13 cellular contexts compared by ENCODE assay signal in the genomic region with DNA sequence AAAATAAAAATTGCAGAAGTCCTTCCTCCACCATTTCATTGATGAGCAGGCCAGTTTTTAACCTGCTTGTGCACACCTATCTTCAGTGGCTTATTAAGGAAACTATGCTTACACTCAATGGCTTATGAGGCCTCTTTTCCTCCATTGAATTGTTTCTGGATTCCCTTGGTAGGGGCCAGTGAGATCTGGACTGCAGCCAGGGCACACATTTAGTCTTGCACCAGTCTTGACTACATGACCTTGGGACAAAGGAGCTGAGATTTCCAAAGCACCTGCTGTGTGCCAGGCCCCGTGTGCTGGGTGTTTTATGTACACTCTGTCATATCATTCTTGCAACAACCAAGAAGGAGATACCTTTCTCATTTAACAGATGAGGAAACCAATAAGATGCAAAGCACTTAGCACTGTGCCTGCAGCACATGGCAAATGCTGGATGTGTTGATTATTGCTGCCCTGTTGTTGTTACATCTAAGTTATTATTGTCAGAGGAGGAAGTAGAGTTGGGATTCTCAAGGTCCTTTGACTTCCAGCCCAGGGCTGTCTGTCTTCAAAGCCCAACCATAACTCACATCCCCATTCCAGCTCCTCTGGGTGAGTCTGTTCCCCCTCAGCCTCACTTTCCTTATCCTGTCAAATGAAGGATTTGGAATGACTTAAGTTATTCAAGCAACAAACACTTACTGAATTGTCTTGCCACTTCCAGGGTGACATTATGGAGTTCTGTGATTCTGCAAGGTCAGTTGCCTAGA. TPM values are rescaled to one million over a fixed set of nuclear protein-coding genes. Genes with fewer than 3 reads are reported as not detected.
A peak's percentile ranks its signal among the peaks of the same experiment; 100 is the strongest.
DNase-seq lines count a peak whose midpoint lies in the region; ATAC-seq and TF ChIP-seq lines count a peak whose summit lies in the region.
"Had no signal": no experiment of that assay in that cellular context is flagged by ENCODE, and none has a peak within 500 bp of the region (broad histone marks: within the 10 kb centered on the region; RNA-seq: fewer than 3 reads in every experiment).

No MANE protein-coding gene starts in this region.

- CTCF ChIA-PET in activated CD8-positive, alpha-beta memory T cell treated with anti-CD3 and anti-CD28 coated beads, Interleukin-2, amount 10 ng/mL, durations not matched to agents 7 days and 5 days (lab: Charles Lee) = no interaction called here

- no peak overlapping the region for H3K27ac Mint-ChIP-seq in activated CD8-positive, alpha-beta memory T cell treated with anti-CD3 and anti-CD28 coated beads, Interleukin-2, amount 10 ng/mL, durations not matched to agents 7 days and 5 days

- DNase-seq in heart left ventricle (peak in 1 of 5 donors; percentile 15), Right ventricle myocardium inferior (ENCODE audit: missing footprints) (no peak), left lung (no peak), transverse colon (peak; percentile 4), NCI-H1694 treated with DMSO at 0.1 percent for 48 hours (lab: John Stamatoyannopoulos, UW) (no peak), NCI-H2029 treated with DMSO at 0.1 percent for 48 hours (lab: John Stamatoyannopoulos, UW) (no peak), mucosa of gallbladder (ENCODE audit: low spot score) (no peak)
- peak; percentile 25 for DNase-seq in activated CD8-positive, alpha-beta memory T cell treated with anti-CD3 and anti-CD28 coated beads, Interleukin-2, amount 10 ng/mL, durations not matched to agents 7 days and 5 days
- DNase-seq: C1 segment of cervical spinal cord, NCI-H187 treated with DMSO at 0.1 percent for 48 hours, NCI-H748 treated with DMSO at 0.1 percent for 48 hours, PC-9 had no signal

- H3K4me3 ChIP-seq in heart left ventricle = no peak overlapping the region
- no peak overlapping the region for H3K4me3 ChIP-seq in left lung
- H3K4me3 ChIP-seq in transverse colon = no peak overlapping the region
- H3K4me3 ChIP-seq: PC-9 had no signal

- no peak for TF ChIP-seq CTCF in heart left ventricle (IDR thresholded peaks at IDR 0.05)
- no peak for TF ChIP-seq CTCF in left lung (IDR thresholded peaks at IDR 0.05)
- no peak for TF ChIP-seq CTCF in transverse colon (IDR thresholded peaks at IDR 0.05)

- no peak overlapping the region for H3K27ac ChIP-seq in heart left ventricle
- H3K27ac ChIP-seq in left lung = peak overlapping the region in 1 of 2 donors; percentile 28
- H3K27ac ChIP-seq in transverse colon = no peak overlapping the region
- H3K27ac ChIP-seq: HL-60, PC-9 had no signal

- no peaks in the 10 kb centered on the region for H3K36me3 Mint-ChIP-seq in activated CD8-positive, alpha-beta memory T cell treated with anti-CD3 and anti-CD28 coated beads, Interleukin-2, amount 10 ng/mL, durations not matched to agents 7 days and 5 days

- H3K9me3 ChIP-seq in heart left ventricle (peaks cover 0 to 4% (median 0%) of the 10 kb centered on the region in 12 donors), left lung (no peaks in the 10 kb centered on the region), transverse colon (no peaks in the 10 kb centered on the region)

- no peaks in the 10 kb centered on the region for H3K4me1 Mint-ChIP-seq in activated CD8-positive, alpha-beta memory T cell treated with anti-CD3 and anti-CD28 coated beads, Interleukin-2, amount 10 ng/mL, durations not matched to agents 7 days and 5 days

- peak in 3 of 4 donors; percentile 36 to 44 (median 41) for ATAC-seq in heart left ventricle
- no peak for ATAC-seq in Right ventricle myocardium inferior
- ATAC-seq in activated CD8-positive, alpha-beta memory T cell treated with anti-CD3 and anti-CD28 coated beads, Interleukin-2, amount 10 ng/mL, durations not matched to agents 7 days and 5 days = no peak
- peak; percentile 37 for ATAC-seq in left lung

- no peaks in the 10 kb centered on the region for H3K27me3 ChIP-seq in heart left ventricle
- no peaks in the 10 kb centered on the region for H3K27me3 ChIP-seq in left lung
- no peaks in the 10 kb centered on the region for H3K27me3 ChIP-seq in transverse colon

- no peaks in the 10 kb centered on the region for H3K9me3 Mint-ChIP-seq in activated CD8-positive, alpha-beta memory T cell treated with anti-CD3 and anti-CD28 coated beads, Interleukin-2, amount 10 ng/mL, durations not matched to agents 7 days and 5 days (ENCODE audit: low read depth)

- intact Hi-C loops in heart left ventricle (cut with DNase I) = no loop called here
- intact Hi-C loops in Right ventricle myocardium inferior (cut with DNase I) = no loop called here
- intact Hi-C loops in left lung (cut with DNase I) = no loop called here
- intact Hi-C loops in transverse colon (cut with DNase I; ENCODE audit: low total_unique reads) = no loop called here

- no peak overlapping the region for H3K4me3 Mint-ChIP-seq in activated CD8-positive, alpha-beta memory T cell treated with anti-CD3 and anti-CD28 coated beads, Interleukin-2, amount 10 ng/mL, durations not matched to agents 7 days and 5 days

- in situ Hi-C loops in transverse colon (cut with MboI; ENCODE audit: low pct_ligation_motif_present in 1 of 4, low pct_unique_long_range_greater_than_20kb in 1 of 4, low sequenced_read_pairs in 3 of 4) = no loop called here

- no peak for TF ChIP-seq POLR2A in heart left ventricle (IDR thresholded peaks at IDR 0.05)
- TF ChIP-seq POLR2A in transverse colon (IDR thresholded peaks at IDR 0.05) = no peak

- H3K36me3 ChIP-seq in heart left ventricle (no peaks in the 10 kb centered on the region), left lung (no peaks in the 10 kb centered on the region), transverse colon (no peaks in the 10 kb centered on the region)

- H3K27me3 Mint-ChIP-seq in activated CD8-positive, alpha-beta memory T cell treated with anti-CD3 and anti-CD28 coated beads, Interleukin-2, amount 10 ng/mL, durations not matched to agents 7 days and 5 days = peaks cover 30% of the 10 kb centered on the region

- TF ChIP-seq EP300 in transverse colon (IDR thresholded peaks at IDR 0.05; ENCODE audit: low read depth) = no peak

- WGBS in heart left ventricle, 4 donors = 38 to 42% (median 38%) methylated on average over 1 of the region's 1 CpG
- WGBS in transverse colon (ENCODE audit: low coverage in 1 of 2), 2 donors = 29 to 46% methylated on average over 1 of the region's 1 CpG

- peaks cover 0 to 17% (median 9%) of the 10 kb centered on the region in 12 donors for H3K4me1 ChIP-seq in heart left ventricle
- H3K4me1 ChIP-seq in left lung = peaks cover 0 to 23% of the 10 kb centered on the region in 2 donors
- H3K4me1 ChIP-seq in transverse colon = peaks cover 0 to 7% (median 0%) of the 10 kb centered on the region in 4 donors

RNA-seq across cellular contexts. Expression of a gene that starts 31.6 kb away (rescaled TPM):
- total RNA-seq in heart left ventricle (10 to 100 TPM in 8 of 9 donors, 1 to 10 TPM in 1; 9.7 to 37.0 (median 14.6) TPM), Right ventricle myocardium inferior (13.0 TPM), left lung (10 to 100 TPM; 25.7 to 54.8 TPM), transverse colon (10 to 100 TPM; 16.2 to 24.3 (median 20.7) TPM), mucosa of gallbladder (33.7 TPM)
- 1 to 10 TPM; 8.6 to 8.7 TPM for polyA plus RNA-seq in heart left ventricle
- 100 to 1,000 TPM in 1 of 2 experiments, 10 to 100 TPM in 1; 76.1 to 122 TPM for total RNA-seq in activated CD8-positive, alpha-beta memory T cell treated with anti-CD3 and anti-CD28 coated beads, Interleukin-2, amount 10 ng/mL, durations not matched to agents 7 days and 5 days

Comparison
In these comparisons a context has a peak if more than half of its experiments do, and no peak if none do; other contexts are left out.
1. ATAC-seq: peak in heart left ventricle (3 of 4) and left lung (single experiment); none in Right ventricle myocardium inferior (single experiment) and activated CD8-positive, alpha-beta memory T cell treated with anti-CD3 and anti-CD28 coated beads, Interleukin-2, amount 10 ng/mL, durations not matched to agents 7 days and 5 days (single experiment).
2. DNase-seq: peak in activated CD8-positive, alpha-beta memory T cell treated with anti-CD3 and anti-CD28 coated beads, Interleukin-2, amount 10 ng/mL, durations not matched to agents 7 days and 5 days (single experiment) and transverse colon (single experiment); none in Right ventricle myocardium inferior (single experiment), left lung (0 of 2), NCI-H1694 treated with DMSO at 0.1 percent for 48 hours (single experiment), NCI-H2029 treated with DMSO at 0.1 percent for 48 hours (single experiment) and mucosa of gallbladder (single experiment).